Comparison of ENCODE assay signal across 12 cellular contexts in the genomic region with DNA sequence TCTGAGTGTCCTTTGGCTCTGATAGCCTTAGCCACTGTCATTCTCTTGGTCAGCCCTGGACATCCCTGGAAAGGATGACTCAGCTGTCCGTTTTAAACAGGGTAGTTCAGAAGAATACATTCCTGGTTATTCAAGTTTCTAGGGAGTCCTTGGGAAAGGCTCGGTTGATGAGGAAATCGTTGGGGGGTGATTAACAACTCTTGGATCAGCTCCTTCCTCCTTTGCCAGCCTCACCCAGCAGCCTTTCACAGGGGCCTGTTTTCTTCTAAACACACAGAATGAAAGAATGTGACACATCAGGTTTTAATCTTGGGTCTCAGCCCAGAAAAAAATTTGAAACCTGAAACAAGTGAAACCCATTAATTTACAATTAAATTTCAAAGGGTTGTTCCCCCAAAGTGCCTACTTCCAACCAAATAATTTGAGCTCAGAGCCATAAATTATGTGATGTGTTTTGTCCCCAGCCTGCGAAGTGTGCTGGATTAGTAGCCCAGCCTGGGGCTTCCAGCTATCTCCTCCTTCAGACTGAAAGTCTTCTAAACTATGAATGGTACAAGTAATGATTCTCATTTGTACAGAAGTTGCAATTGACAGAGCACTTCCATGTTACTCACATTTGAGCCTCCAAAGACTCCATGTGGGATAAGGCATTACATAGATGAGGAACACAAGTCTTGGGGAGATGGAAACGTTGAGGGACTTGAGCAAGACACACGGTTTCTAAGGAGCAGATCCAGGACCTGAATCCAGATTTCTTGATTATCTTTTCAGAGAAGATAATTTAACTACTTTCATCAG. TPM values are rescaled to one million over a fixed set of nuclear protein-coding genes. Genes with fewer than 3 reads are reported as not detected.
DNase-seq lines count a peak whose midpoint lies in the region; ATAC-seq, FAIRE-seq and TF ChIP-seq lines count a peak whose summit lies in the region.
"Had no signal": no experiment of that assay in that cellular context is flagged by ENCODE, and none has a peak within 500 bp of the region (broad histone marks: within the 10 kb centered on the region; RNA-seq: fewer than 3 reads in every experiment).

No MANE protein-coding gene starts in this region.

- H3K27me3 ChIP-seq in keratinocyte (ENCODE audit: control insufficient read depth, extremely low read depth, insufficient read depth, low read length) (no peaks in the 10 kb centered on the region), upper lobe of left lung (no peaks in the 10 kb centered on the region)

- peak; percentile 89 for FAIRE-seq in keratinocyte (lab: Jason Lieb, UNC)

- H3K9me1 ChIP-seq in keratinocyte (ENCODE audit: control insufficient read depth, extremely low read depth, insufficient read depth, low read length) = no peaks in the 10 kb centered on the region

- TF ChIP-seq CTCF in brain (conservative IDR thresholded peaks at IDR 0.05) (no peak), keratinocyte (optimal IDR thresholded peaks at IDR 0.05 in 1 of 3, IDR thresholded peaks at IDR 0.05 in 1 of 3, conservative IDR thresholded peaks at IDR 0.05 in 1 of 3; ENCODE audit: extremely low read depth in 1 of 3, insufficient read depth in 2 of 3, low read length in 3 of 3) (no peak), upper lobe of left lung (IDR thresholded peaks at IDR 0.05) (no peak)

- peak; percentile 31 to 35 for ATAC-seq in upper lobe of left lung (ENCODE audit: low FRiP score in 2 of 2)
- ATAC-seq in left lobe of liver = no peak
- ATAC-seq: stimulated activated effector memory CD8-positive, alpha-beta T cell treated with anti-CD3 and anti-CD28 coated beads, Interleukin-12 subunit alpha, Interleukin-12 subunit beta, amount 100 ng/mL, for 72 hours had no signal

- H3K36me3 ChIP-seq in keratinocyte (ENCODE audit: control insufficient read depth in 2 of 2, extremely low read depth in 1 of 2, insufficient read depth in 2 of 2, low read length in 2 of 2) = no peaks in the 10 kb centered on the region
- H3K36me3 ChIP-seq in upper lobe of left lung = no peaks in the 10 kb centered on the region

- no peaks in the 10 kb centered on the region for H4K20me1 ChIP-seq in keratinocyte (ENCODE audit: control insufficient read depth, extremely low read depth, insufficient read depth, low read length)

- peak overlapping the region; percentile 42 for H3K9ac ChIP-seq in keratinocyte (ENCODE audit: control insufficient read depth, extremely low read depth, insufficient read depth, low read length)

- no peak for TF ChIP-seq POLR2A in upper lobe of left lung (IDR thresholded peaks at IDR 0.05)

- peak overlapping the region; percentile 14 for H2AFZ ChIP-seq in keratinocyte (ENCODE audit: control insufficient read depth, low read length)

- H3K4me2 ChIP-seq in keratinocyte (ENCODE audit: control insufficient read depth, extremely low read depth, insufficient read depth, low read depth, low read length) = peak overlapping the region; percentile 70

- H3K4me1 Mint-ChIP-seq in brain = peaks cover 4% of the 10 kb centered on the region
- H3K4me1 Mint-ChIP-seq: activated B cell treated with CpG ODN at 0.5 μM for 24 hours; activated naive CD8-positive, alpha-beta T cell treated with anti-CD3 and anti-CD28 coated beads, Interleukin-2, amount 10 ng/mL, durations not matched to agents 7 days and 5 days had no signal

- dilution Hi-C loops in keratinocyte (cut with MboI; ENCODE audit: extremely low pct_ligation_motif_present, low sequenced_read_pairs) = no loop called here

- H3K27ac ChIP-seq in keratinocyte (ENCODE audit: control insufficient read depth, insufficient read depth, low read length) = peak overlapping the region; percentile 80
- no peak overlapping the region for H3K27ac ChIP-seq in upper lobe of left lung

- peak overlapping the region in 3 of 5 experiments; percentile 5 to 60 (median 22) for H3K27ac Mint-ChIP-seq in brain
- H3K27ac Mint-ChIP-seq: activated B cell treated with CpG ODN at 0.5 μM for 24 hours; activated naive CD8-positive, alpha-beta T cell treated with anti-CD3 and anti-CD28 coated beads, Interleukin-2, amount 10 ng/mL, durations not matched to agents 7 days and 5 days; progenitor cell of endocrine pancreas; stimulated activated effector memory CD8-positive, alpha-beta T cell treated with anti-CD3 and anti-CD28 coated beads, Interleukin-12 subunit alpha, Interleukin-12 subunit beta, amount 100 ng/mL, for 72 hours had no signal

- H3K4me1 ChIP-seq in keratinocyte (ENCODE audit: control insufficient read depth, extremely low read depth, insufficient read depth, low read length) = peaks cover 24% of the 10 kb centered on the region
- peaks cover 0 to 3% (median 0%) of the 10 kb centered on the region in 4 donors for H3K4me1 ChIP-seq in upper lobe of left lung

- H3K9me3 ChIP-seq in keratinocyte (ENCODE audit: control insufficient read depth, low read depth, low read length) = no peaks in the 10 kb centered on the region
- H3K9me3 ChIP-seq in upper lobe of left lung = no peaks in the 10 kb centered on the region

- WGBS in upper lobe of left lung, 2 donors = 43 to 44% methylated on average over 6 of the region's 6 CpGs

- peaks cover 39% of the 10 kb centered on the region for H3K27me3 Mint-ChIP-seq in brain

- H3K4me3 ChIP-seq in keratinocyte (ENCODE audit: control insufficient read depth in 2 of 3, extremely low read depth in 1 of 3, insufficient read depth in 2 of 3, low read depth in 1 of 3, low read length in 3 of 3) (no peak overlapping the region), upper lobe of left lung (no peak overlapping the region)

- no peak for TF ChIP-seq EP300 in upper lobe of left lung (IDR thresholded peaks at IDR 0.05)

- no peaks in the 10 kb centered on the region for H3K36me3 Mint-ChIP-seq in brain
- H3K36me3 Mint-ChIP-seq: activated naive CD8-positive, alpha-beta T cell treated with anti-CD3 and anti-CD28 coated beads, Interleukin-2, amount 10 ng/mL, durations not matched to agents 7 days and 5 days; stimulated activated effector memory CD8-positive, alpha-beta T cell treated with anti-CD3 and anti-CD28 coated beads, Interleukin-12 subunit alpha, Interleukin-12 subunit beta, amount 100 ng/mL, for 72 hours had no signal

- H3K4me3 Mint-ChIP-seq in brain = no peak overlapping the region
- H3K4me3 Mint-ChIP-seq: activated B cell treated with CpG ODN at 0.5 μM for 24 hours; activated naive CD8-positive, alpha-beta T cell treated with anti-CD3 and anti-CD28 coated beads, Interleukin-2, amount 10 ng/mL, durations not matched to agents 7 days and 5 days; stimulated activated effector memory CD8-positive, alpha-beta T cell treated with anti-CD3 and anti-CD28 coated beads, Interleukin-12 subunit alpha, Interleukin-12 subunit beta, amount 100 ng/mL, for 72 hours had no signal

- DNase-seq in HS-27A (ENCODE audit: low read depth) (peak; percentile 48), keratinocyte (ENCODE audit: low read depth, low spot score) (peak; percentile 41), upper lobe of left lung (no peak), NCI-H510A treated with DMSO at 0.1 percent for 48 hours (lab: John Stamatoyannopoulos, UW) (no peak), left lobe of liver (ENCODE audit: low spot score) (no peak)
- no peak for DNase-seq in activated CD4-positive, alpha-beta T cell treated with anti-CD3 and anti-CD28 coated beads for 48 hours
- DNase-seq: activated B cell treated with CpG ODN at 0.5 μM for 24 hours; activated naive CD8-positive, alpha-beta T cell treated with anti-CD3 and anti-CD28 coated beads, Interleukin-2, amount 10 ng/mL, durations not matched to agents 7 days and 5 days; NCI-H2227 treated with DMSO at 0.1 percent for 48 hours had no signal

- H3K9me3 Mint-ChIP-seq in brain = peaks cover 0 to 2% (median 0%) of the 10 kb centered on the region in 5 experiments
- H3K9me3 Mint-ChIP-seq: activated B cell treated with CpG ODN at 0.5 μM for 24 hours; activated naive CD8-positive, alpha-beta T cell treated with anti-CD3 and anti-CD28 coated beads, Interleukin-2, amount 10 ng/mL, durations not matched to agents 7 days and 5 days; stimulated activated effector memory CD8-positive, alpha-beta T cell treated with anti-CD3 and anti-CD28 coated beads, Interleukin-12 subunit alpha, Interleukin-12 subunit beta, amount 100 ng/mL, for 72 hours had no signal

- no peaks in the 10 kb centered on the region for H3K79me2 ChIP-seq in keratinocyte (ENCODE audit: control insufficient read depth, insufficient read depth, low read length)

RNA-seq across cellular contexts. Expression of a gene that starts 19.3 kb away (rescaled TPM):
- polyA plus RNA-seq in brain (ENCODE audit: insufficient read depth, low read depth, low replicate concordance) = not detected
- not detected in 3 replicates for polyA plus RNA-seq in keratinocyte
- not detected for polyA plus RNA-seq in keratinocyte (2011; ENCODE audit: low read depth)
- polyA plus RNA-seq in keratinocyte (2011; cell fraction: cytosol; rRNA removed) = not detected in 2 replicates
- not detected in 2 replicates for polyA plus RNA-seq in keratinocyte (2011; cell fraction: nucleus; rRNA removed)
- not detected in 2 replicates for polyA plus RNA-seq in keratinocyte (2012; ENCODE audit: low replicate concordance)
- not detected in 3 replicates for polyA minus RNA-seq in keratinocyte
- polyA minus RNA-seq in keratinocyte (2011; cell fraction: cytosol; rRNA and poly(A)+ RNA removed) = not detected
- polyA minus RNA-seq in keratinocyte (2011; cell fraction: nucleus; rRNA and poly(A)+ RNA removed) = not detected in 2 replicates
- total RNA-seq in upper lobe of left lung = under 1 TPM in 1 of 6 donors, not detected in 5; 0.14 TPM
- total RNA-seq in left lobe of liver = not detected
- total RNA-seq: activated B cell treated with CpG ODN at 0.5 μM for 24 hours; activated naive CD8-positive, alpha-beta T cell treated with anti-CD3 and anti-CD28 coated beads, Interleukin-2, amount 10 ng/mL, durations not matched to agents 7 days and 5 days; progenitor cell of endocrine pancreas had no signal

RNA-seq across cellular contexts. Expression of a gene that starts 37.1 kb away (rescaled TPM):
- 14.9 TPM for polyA plus RNA-seq in brain (ENCODE audit: insufficient read depth, low read depth, low replicate concordance)
- 14.6 to 24.1 TPM (median 18.2 TPM) in 3 replicates for polyA plus RNA-seq in keratinocyte
- polyA plus RNA-seq in keratinocyte (2011; ENCODE audit: low read depth) = 24.1 TPM
- polyA plus RNA-seq in keratinocyte (2011; cell fraction: cytosol; rRNA removed) = 5.8 and 15.7 TPM in 2 replicates
- 22.5 and 28.9 TPM in 2 replicates for polyA plus RNA-seq in keratinocyte (2011; cell fraction: nucleus; rRNA removed)
- polyA plus RNA-seq in keratinocyte (2012; ENCODE audit: low replicate concordance) = 10.0 and 19.6 TPM in 2 replicates
- 12.7 to 27.2 TPM (median 21.2 TPM) in 3 replicates for polyA minus RNA-seq in keratinocyte
- polyA minus RNA-seq in keratinocyte (2011; cell fraction: cytosol; rRNA and poly(A)+ RNA removed) = 12.5 TPM
- 14.5 and 29.9 TPM in 2 replicates for polyA minus RNA-seq in keratinocyte (2011; cell fraction: nucleus; rRNA and poly(A)+ RNA removed)
- 10 to 100 TPM in 4 of 6 donors, 1 to 10 TPM in 2; 6.3 to 28.6 (median 11.1) TPM for total RNA-seq in upper lobe of left lung
- 1.6 TPM for total RNA-seq in left lobe of liver

Comparison
In these comparisons a context has a peak if more than half of its experiments do, and no peak if none do; other contexts are left out.
1. DNase-seq: peak in HS-27A (single experiment) and keratinocyte (single experiment); none in upper lobe of left lung (0 of 2), NCI-H510A treated with DMSO at 0.1 percent for 48 hours (single experiment), activated CD4-positive, alpha-beta T cell treated with anti-CD3 and anti-CD28 coated beads for 48 hours (single experiment) and left lobe of liver (single experiment).